8 cellular contexts compared by ENCODE assay signal in the genomic region with DNA sequence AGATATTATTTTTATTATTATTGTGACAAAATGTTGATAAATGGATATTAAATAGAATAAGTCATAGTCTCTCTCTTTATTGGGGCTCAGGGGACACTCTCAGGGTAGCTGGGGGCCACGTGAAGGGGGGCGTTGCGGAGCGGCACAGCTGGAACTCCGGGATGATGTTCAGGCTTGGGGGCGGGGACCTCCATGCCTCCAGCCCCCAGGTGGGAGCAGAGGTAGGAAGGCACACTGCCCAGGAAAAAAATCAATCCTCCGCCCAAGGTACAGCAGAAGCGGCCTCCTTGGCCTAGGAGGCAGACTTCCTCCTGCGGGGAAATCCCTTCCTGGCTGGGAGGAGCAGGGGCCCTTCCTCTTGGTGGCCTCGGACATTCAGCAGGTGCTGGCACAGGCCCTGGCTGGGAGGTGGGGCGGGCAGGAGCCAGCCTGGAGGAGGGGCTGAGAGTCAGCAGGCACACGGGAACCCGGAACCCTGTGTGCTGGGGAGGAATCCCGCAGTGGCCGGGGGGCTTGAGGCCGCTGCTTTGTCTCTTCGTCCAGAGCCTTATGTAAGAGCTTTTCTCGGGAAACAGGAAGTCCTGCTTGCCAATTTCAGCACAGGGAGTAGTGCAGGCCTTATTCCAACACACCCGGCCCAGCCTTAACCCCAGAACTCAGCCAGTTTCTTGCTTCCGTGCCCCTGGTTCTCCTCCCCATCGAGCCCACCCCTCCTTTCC. TPM values are rescaled to one million over a fixed set of nuclear protein-coding genes. Genes with fewer than 3 reads are reported as not detected.
DNase-seq lines count a peak whose midpoint lies in the region; ATAC-seq and TF ChIP-seq lines count a peak whose summit lies in the region.

No MANE protein-coding gene starts in this region.

- H3K4me2 ChIP-seq in SK-N-SH = peak overlapping the region; percentile 58
- H3K4me2 ChIP-seq in MM.1S (ENCODE audit: low read depth, low read length) = peak overlapping the region; percentile 77

- peak overlapping the region; percentile 96 for H3K4me3 Mint-ChIP-seq in activated naive CD8-positive, alpha-beta T cell
- no peak overlapping the region for H3K4me3 Mint-ChIP-seq in osteocyte (ENCODE audit: unreplicated experiment)

- CTCF ChIA-PET in SK-N-SH (lab: Yijun Ruan, JAX) = interaction anchor here (0.8 to 10.7 kb wide), 7 partner anchors 9 to 202 kb away, joined by 3 to 236 read pairs (median 4); partner anchors contain the start of gene TNFSF12

- H3K36me3 Mint-ChIP-seq in activated naive CD8-positive, alpha-beta T cell = peaks cover 5% of the 10 kb centered on the region
- H3K36me3 Mint-ChIP-seq in osteocyte (ENCODE audit: unreplicated experiment) = no peaks in the 10 kb centered on the region

- H3K9ac ChIP-seq in SK-N-SH (peak overlapping the region; percentile 49; the same call in 1 of the 2 replicates), MM.1S (ENCODE audit: low read length) (peak overlapping the region; percentile 48; the same call in 1 of the 2 replicates)

- POLR2A ChIA-PET in SK-N-SH (lab: Yijun Ruan, JAX) = interaction anchor here (1.0 to 1.2 kb wide), 4 partner anchors 16 to 299 kb away, joined by 3 read pairs; partner anchors contain the start of gene NAA38

- no peak for TF ChIP-seq EP300 in SK-N-SH (IDR thresholded peaks at IDR 0.05; ENCODE audit: borderline replicate concordance in 1 of 2, low read depth in 1 of 2, low read length in 1 of 2)

- ATAC-seq in SK-N-SH treated with all-trans-retinoic acid at 6 μM for 48 hours (no peak; the same call in 2 of the 3 replicates), Right ventricle myocardium superior (ENCODE audit: poor library complexity) (peak; percentile 63), HG03095 (IDR thresholded peaks at IDR 0.05; ENCODE audit: unreplicated experiment) (no peak)

- TF ChIP-seq CTCF in SK-N-SH (IDR thresholded peaks at IDR 0.05) = no peak
- no peak for TF ChIP-seq CTCF in MM.1S (IDR thresholded peaks at IDR 0.05; ENCODE audit: low read length)
- TF ChIP-seq CTCF in osteocyte (IDR thresholded peaks at IDR 0.05) = no peak

- intact Hi-C loops in Right ventricle myocardium superior (cut with DNase I) = loop anchor here (5.0 kb wide), 2 partner anchors 46 to 246 kb away; no protein-coding TSS in a partner anchor

- no peaks in the 10 kb centered on the region for H3K9me2 ChIP-seq in SK-N-SH
- H3K9me2 ChIP-seq in MM.1S (replicated peaks; ENCODE audit: insufficient read depth, low read length) = no peaks in the 10 kb centered on the region

- H3K79me2 ChIP-seq in SK-N-SH (ENCODE audit: insufficient read depth) (peaks cover 13% of the 10 kb centered on the region), MM.1S (ENCODE audit: low read length) (peaks cover 18% of the 10 kb centered on the region)

- no peaks in the 10 kb centered on the region for H3K9me3 Mint-ChIP-seq in activated naive CD8-positive, alpha-beta T cell (ENCODE audit: low read depth)
- H3K9me3 Mint-ChIP-seq in osteocyte (ENCODE audit: unreplicated experiment) = no peaks in the 10 kb centered on the region

- H3K36me3 ChIP-seq in SK-N-SH (replicated peaks in 1 of 2; ENCODE audit: control insufficient read depth in 1 of 2, insufficient read depth in 2 of 2, low read length in 1 of 2) (peaks cover 0 to 4% of the 10 kb centered on the region in 2 experiments), MM.1S (replicated peaks; ENCODE audit: insufficient read depth, low read length) (no peaks in the 10 kb centered on the region)

- peaks cover 8% of the 10 kb centered on the region for H3F3A ChIP-seq in SK-N-SH (replicated peaks; ENCODE audit: insufficient read depth)
- H3F3A ChIP-seq in MM.1S (ENCODE audit: insufficient read depth, low read length) = peaks cover 21% of the 10 kb centered on the region

- TF ChIP-seq RAD21 in SK-N-SH (IDR thresholded peaks at IDR 0.05; ENCODE audit: low read length) = no peak

- H2AFZ ChIP-seq in SK-N-SH (ENCODE audit: low read depth) (peak overlapping the region; percentile 56; the same call in 1 of the 2 replicates), MM.1S (ENCODE audit: low read length) (peak overlapping the region; percentile 68)

- peaks cover 62% of the 10 kb centered on the region for H3K4me1 Mint-ChIP-seq in activated naive CD8-positive, alpha-beta T cell (ENCODE audit: low read depth)
- H3K4me1 Mint-ChIP-seq in osteocyte (ENCODE audit: unreplicated experiment) = peaks cover 33% of the 10 kb centered on the region

- H3K9me3 ChIP-seq in SK-N-SH = no peaks in the 10 kb centered on the region
- H3K9me3 ChIP-seq in MM.1S (replicated peaks; ENCODE audit: insufficient read depth, low read length) = no peaks in the 10 kb centered on the region

- no peak overlapping the region for H3K4me3 ChIP-seq in SK-N-SH (ENCODE audit: low read depth in 2 of 2, low read length in 1 of 2)
- peak overlapping the region; percentile 44 for H3K4me3 ChIP-seq in MM.1S (ENCODE audit: low read length)

- peak overlapping the region; percentile 85 for H3K27ac Mint-ChIP-seq in activated naive CD8-positive, alpha-beta T cell
- H3K27ac Mint-ChIP-seq in osteocyte (ENCODE audit: unreplicated experiment) = peak overlapping the region; percentile 71

- WGBS in SK-N-SH (ENCODE audit: low lambda C conversion rate) = 65% methylated on average over 16 of the region's 21 CpGs

- no peaks in the 10 kb centered on the region for H3K27me3 Mint-ChIP-seq in activated naive CD8-positive, alpha-beta T cell
- no peaks in the 10 kb centered on the region for H3K27me3 Mint-ChIP-seq in osteocyte (ENCODE audit: unreplicated experiment)

- H4K20me1 ChIP-seq in SK-N-SH (ENCODE audit: insufficient read depth) (no peaks in the 10 kb centered on the region), MM.1S (ENCODE audit: insufficient read depth, low read length) (no peaks in the 10 kb centered on the region)

- peaks cover 15 to 44% of the 10 kb centered on the region in 2 experiments for H3K4me1 ChIP-seq in SK-N-SH (ENCODE audit: control insufficient read depth in 1 of 2, insufficient read depth in 2 of 2, low read depth in 1 of 2, low read length in 1 of 2)
- peaks cover 35% of the 10 kb centered on the region for H3K4me1 ChIP-seq in MM.1S (ENCODE audit: low read length)

- DNase-seq in SK-N-SH = peak; percentile 82
- peak; percentile 80 for DNase-seq in MM.1S
- peak; percentile 93 for DNase-seq in Right ventricle myocardium superior
- DNase-seq in osteocyte (ENCODE audit: extremely low spot score, unreplicated experiment) = no peak
- no peak for DNase-seq in NAMALWA (ENCODE audit: low spot score)

- H3K27me3 ChIP-seq in SK-N-SH (ENCODE audit: insufficient read depth) = no peaks in the 10 kb centered on the region
- H3K27me3 ChIP-seq in MM.1S (replicated peaks; ENCODE audit: insufficient read depth, low read length) = no peaks in the 10 kb centered on the region

- H3K27ac ChIP-seq in SK-N-SH (ENCODE audit: low read depth in 2 of 2, low read length in 1 of 2) = peak overlapping the region; percentile 36 to 68; a peak in 3 of 4 replicates
- no peak overlapping the region for H3K27ac ChIP-seq in MM.1S (ENCODE audit: low read length)

TF ChIP-seq in SK-N-SH, 30 proteins besides CTCF, POLR2A, EP300 and RAD21:
- peak; percentile 7 for TF ChIP-seq CHD2 (IDR thresholded peaks at IDR 0.05; ENCODE audit: low read length, partially characterized antibody)
- TF ChIP-seq, protein P1, sequence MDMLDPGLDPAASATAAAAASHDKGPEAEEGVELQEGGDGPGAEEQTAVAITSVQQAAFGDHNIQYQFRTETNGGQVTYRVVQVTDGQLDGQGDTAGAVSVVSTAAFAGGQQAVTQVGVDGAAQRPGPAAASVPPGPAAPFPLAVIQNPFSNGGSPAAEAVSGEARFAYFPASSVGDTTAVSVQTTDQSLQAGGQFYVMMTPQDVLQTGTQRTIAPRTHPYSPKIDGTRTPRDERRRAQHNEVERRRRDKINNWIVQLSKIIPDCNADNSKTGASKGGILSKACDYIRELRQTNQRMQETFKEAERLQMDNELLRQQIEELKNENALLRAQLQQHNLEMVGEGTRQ (IDR thresholded peaks at IDR 0.05; ENCODE audit: borderline replicate concordance, low read depth, low read length) = no peak

TF ChIP-seq in SK-N-SH treated with all-trans-retinoic acid at 6 μM for 48 hours, 23 proteins besides CTCF, POLR2A, EP300 and RAD21:
- TF ChIP-seq TCF4 (CRISPR knock-in tag; IDR thresholded peaks at IDR 0.05; ENCODE audit: borderline replicate concordance) (no peak), ARNTL (CRISPR knock-in tag; IDR thresholded peaks at IDR 0.05; ENCODE audit: borderline replicate concordance, low read depth) (no peak), ZFP30 (CRISPR knock-in tag; IDR thresholded peaks at IDR 0.05) (no peak), ZNF565 (CRISPR knock-in tag; conservative IDR thresholded peaks at IDR 0.05; ENCODE audit: low read depth) (no peak), ZC3H10 (CRISPR knock-in tag; IDR thresholded peaks at IDR 0.05) (no peak), ESRRG (CRISPR knock-in tag; IDR thresholded peaks at IDR 0.05) (no peak)
TF ChIP-seq in SK-N-SH treated with all-trans-retinoic acid at 6 μM for 48 hours: peak in this region for 0.

RNA-seq across cellular contexts. Expression of gene TNFSF13, which starts 0.6 kb away (rescaled TPM):
- 1.0 and 2.1 TPM in 2 replicates for polyA plus RNA-seq in SK-N-SH (2012; rRNA removed)
- 1.4 TPM in 2 replicates for polyA plus RNA-seq in SK-N-SH (2012; cell fraction: cytosol; rRNA removed)
- polyA plus RNA-seq in SK-N-SH (2012; cell fraction: nucleus; rRNA removed) = 2.0 and 2.6 TPM in 2 replicates
- total RNA-seq in Right ventricle myocardium superior (8.3 TPM), osteocyte (1.3 and 1.5 TPM in 2 replicates)

RNA-seq across cellular contexts. Expression of gene SENP3, which starts 3.7 kb away (rescaled TPM):
- polyA plus RNA-seq in SK-N-SH (2012; rRNA removed) = 80.8 and 103 TPM in 2 replicates
- 69.1 and 90.7 TPM in 2 replicates for polyA plus RNA-seq in SK-N-SH (2012; cell fraction: cytosol; rRNA removed)
- 84.6 and 106 TPM in 2 replicates for polyA plus RNA-seq in SK-N-SH (2012; cell fraction: nucleus; rRNA removed)
- total RNA-seq in Right ventricle myocardium superior (30.8 TPM), osteocyte (52.5 and 53.7 TPM in 2 replicates)

RNA-seq across cellular contexts. Expression of gene TNFSF12, which starts 9.1 kb away (rescaled TPM):
- polyA plus RNA-seq in SK-N-SH (2012; rRNA removed) = 31.1 and 47.6 TPM in 2 replicates
- polyA plus RNA-seq in SK-N-SH (2012; cell fraction: cytosol; rRNA removed) = 28.9 and 37.1 TPM in 2 replicates
- 13.2 and 15.5 TPM in 2 replicates for polyA plus RNA-seq in SK-N-SH (2012; cell fraction: nucleus; rRNA removed)
- total RNA-seq in Right ventricle myocardium superior = 34.6 TPM
- total RNA-seq in osteocyte = 14.6 and 15.0 TPM in 2 replicates

RNA-seq across cellular contexts. Expression of gene CD68, which starts 21.5 kb away (rescaled TPM):
- 34.6 and 62.4 TPM in 2 replicates for polyA plus RNA-seq in SK-N-SH (2012; rRNA removed)
- 22.0 and 35.5 TPM in 2 replicates for polyA plus RNA-seq in SK-N-SH (2012; cell fraction: cytosol; rRNA removed)
- polyA plus RNA-seq in SK-N-SH (2012; cell fraction: nucleus; rRNA removed) = 2.4 and 3.1 TPM in 2 replicates
- 32.0 TPM for total RNA-seq in Right ventricle myocardium superior
- total RNA-seq in osteocyte = 1.1 TPM in 2 replicates

RNA-seq across cellular contexts. Expression of gene MPDU1, which starts 25.7 kb away (rescaled TPM):
- polyA plus RNA-seq in SK-N-SH (2012; rRNA removed) = 126 and 142 TPM in 2 replicates
- 85.1 and 108 TPM in 2 replicates for polyA plus RNA-seq in SK-N-SH (2012; cell fraction: cytosol; rRNA removed)
- 114 and 134 TPM in 2 replicates for polyA plus RNA-seq in SK-N-SH (2012; cell fraction: nucleus; rRNA removed)
- total RNA-seq in Right ventricle myocardium superior = 25.9 TPM
- 34.2 and 42.2 TPM in 2 replicates for total RNA-seq in osteocyte

Comparison
In these comparisons a context has a peak if more than half of its experiments do, and no peak if none do; other contexts are left out.
1. DNase-seq: peak in SK-N-SH (single experiment), MM.1S (single experiment) and Right ventricle myocardium superior (single experiment); none in osteocyte (single experiment) and NAMALWA (single experiment).